Comparison of ENCODE assay signal across 22 cellular contexts in genomic region chr7:119665791-119666190, GRCh38.
"Had no signal": no experiment of that assay in that cellular context is flagged by ENCODE, and none has a peak within 500 bp of the region (broad histone marks: within the 10 kb centered on the region; RNA-seq: fewer than 3 reads in every experiment).

No MANE protein-coding gene starts in this region.

- H3K36me3 Mint-ChIP-seq: activated naive CD4-positive, alpha-beta T cell treated with anti-CD3 and anti-CD28 coated beads, Interleukin-2, amount 50 U/mL, for 24 hours; brain; memory B cell; naive thymus-derived CD8-positive, alpha-beta T cell; WTC11 had no signal

- H3K4me1 Mint-ChIP-seq: activated CD4-positive, alpha-beta memory T cell treated with anti-CD3 and anti-CD28 coated beads, Interleukin-2, amount 10 ng/mL, durations not matched to agents 7 days and 5 days; activated naive CD4-positive, alpha-beta T cell treated with anti-CD3 and anti-CD28 coated beads, Interleukin-2, amount 50 U/mL, for 24 hours; brain; memory B cell; naive thymus-derived CD8-positive, alpha-beta T cell; T-helper 17 cell had no signal

- H3K36me3 ChIP-seq: adrenal gland, heart right ventricle, left ventricle myocardium inferior, tibial nerve, uterus had no signal

- H3K27ac Mint-ChIP-seq: activated CD4-positive, alpha-beta memory T cell treated with anti-CD3 and anti-CD28 coated beads, Interleukin-2, amount 10 ng/mL, durations not matched to agents 7 days and 5 days; activated naive CD4-positive, alpha-beta T cell treated with anti-CD3 and anti-CD28 coated beads, Interleukin-2, amount 50 U/mL, for 24 hours; activated T-cell treated with anti-CD3 and anti-CD28 coated beads, Interleukin-2, amount 50 U/mL, for 24 hours; brain; memory B cell; naive thymus-derived CD8-positive, alpha-beta T cell; T-helper 17 cell; WTC11 had no signal

- H3K4me1 ChIP-seq: adrenal gland, heart right ventricle, tibial nerve, uterus had no signal

- H3K9me3 Mint-ChIP-seq: brain, WTC11 had no signal

- H3K27ac ChIP-seq: adrenal gland, heart right ventricle, left ventricle myocardium inferior, skin epidermis, tibial nerve, uterus had no signal

- DNase-seq: activated CD4-positive, alpha-beta memory T cell treated with anti-CD3 and anti-CD28 coated beads, Interleukin-2, amount 10 ng/mL, durations not matched to agents 7 days and 5 days; activated CD4-positive, alpha-beta T cell treated with anti-CD3 and anti-CD28 coated beads for 4 hours; activated effector memory CD4-positive, alpha-beta T cell treated with Interleukin-2 at 50 U/mL for 16 hours; activated T-cell treated with anti-CD3 and anti-CD28 coated beads, Interleukin-2, amount 50 U/mL, for 24 hours; adrenal gland; cerebellar nuclear complex; dermis blood vessel endothelial cell; foreskin melanocyte; heart right ventricle; left ventricle myocardium inferior; stimulated activated CD4-positive, alpha-beta T cell treated with anti-CD3 and anti-CD28 coated beads, Interleukin-15, amount 100 ng/mL, for 24 hours; stimulated activated CD4-positive, alpha-beta T cell treated with anti-CD3 and anti-CD28 coated beads, Interleukin-4, amount 100 ng/mL, for 1 hour; stimulated activated naive CD4-positive, alpha-beta T cell; T-helper 17 cell; uterus had no signal

- H3K4me3 Mint-ChIP-seq: activated CD4-positive, alpha-beta memory T cell treated with anti-CD3 and anti-CD28 coated beads, Interleukin-2, amount 10 ng/mL, durations not matched to agents 7 days and 5 days; activated naive CD4-positive, alpha-beta T cell treated with anti-CD3 and anti-CD28 coated beads, Interleukin-2, amount 50 U/mL, for 24 hours; activated T-cell treated with anti-CD3 and anti-CD28 coated beads, Interleukin-2, amount 50 U/mL, for 24 hours; brain; memory B cell; naive thymus-derived CD8-positive, alpha-beta T cell; T-helper 17 cell; WTC11 had no signal

- H3K9me3 ChIP-seq: left ventricle myocardium inferior, tibial nerve, uterus had no signal

- H3K4me3 ChIP-seq: adrenal gland, heart right ventricle, left ventricle myocardium inferior, skin epidermis, tibial nerve, uterus had no signal

- H3K27me3 ChIP-seq: adrenal gland, heart right ventricle, tibial nerve, uterus had no signal

- H3K27me3 Mint-ChIP-seq: activated CD4-positive, alpha-beta memory T cell treated with anti-CD3 and anti-CD28 coated beads, Interleukin-2, amount 10 ng/mL, durations not matched to agents 7 days and 5 days; activated naive CD4-positive, alpha-beta T cell treated with anti-CD3 and anti-CD28 coated beads, Interleukin-2, amount 50 U/mL, for 24 hours; activated T-cell treated with anti-CD3 and anti-CD28 coated beads, Interleukin-2, amount 50 U/mL, for 24 hours; brain; memory B cell; naive thymus-derived CD8-positive, alpha-beta T cell; T-helper 17 cell had no signal
